ENCODE assay signal across 16 cellular contexts in the genomic region with DNA sequence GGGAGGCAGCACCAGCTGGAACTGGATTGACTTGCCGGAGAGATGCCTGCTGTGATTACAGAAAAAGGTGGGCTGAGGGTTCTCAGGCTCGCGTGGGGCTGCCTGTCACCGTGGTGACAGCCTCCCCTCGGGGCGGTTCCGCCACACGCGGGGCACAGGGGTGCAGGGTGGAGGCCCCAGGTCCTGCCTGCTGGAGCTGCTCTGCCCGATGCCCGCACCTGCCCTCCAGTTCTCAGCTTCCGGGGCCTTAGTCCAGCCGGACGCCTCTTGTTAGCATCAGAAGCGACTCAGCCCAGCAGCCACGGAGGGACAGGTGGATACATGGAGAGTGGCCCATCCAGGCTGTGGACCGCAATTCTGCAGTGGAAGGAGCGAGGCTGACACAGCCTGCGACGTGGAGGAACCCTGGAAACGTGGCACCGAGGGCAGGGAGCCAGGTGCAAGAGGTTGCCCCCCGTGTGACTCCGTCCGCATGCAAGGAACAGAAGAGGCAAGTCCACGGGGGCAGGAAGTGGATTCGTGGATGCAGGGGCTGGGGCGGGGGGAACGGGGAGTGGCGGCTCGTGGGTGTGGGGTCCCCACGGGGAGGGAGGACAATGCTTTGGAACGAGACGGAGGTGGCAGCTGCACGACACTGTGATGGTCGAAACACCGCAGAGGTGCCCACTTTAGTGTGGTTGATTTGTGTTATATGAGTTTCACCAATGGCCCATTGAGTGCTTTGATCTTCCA.
"Had no signal": no experiment of that assay in that cellular context is flagged by ENCODE, and none has a peak within 500 bp of the region (broad histone marks: within the 10 kb centered on the region; RNA-seq: fewer than 3 reads in every experiment).

No MANE protein-coding gene starts in this region.

- H3K4me3 Mint-ChIP-seq: immature natural killer cell, neural crest cell had no signal

- H3K9me3 ChIP-seq: colonic mucosa, esophagus squamous epithelium, gastroesophageal sphincter, ovary, right atrium auricular region had no signal

- H3K36me3 ChIP-seq: colonic mucosa, esophagus squamous epithelium, gastroesophageal sphincter, ovary, right atrium auricular region had no signal

- H3K4me1 ChIP-seq: colonic mucosa, esophagus squamous epithelium, gastroesophageal sphincter, right atrium auricular region had no signal

- H3K27me3 ChIP-seq: colonic mucosa, ovary, right atrium auricular region had no signal

- H3K27ac Mint-ChIP-seq: immature natural killer cell, naive B cell had no signal

- H3K9me3 Mint-ChIP-seq: immature natural killer cell, naive B cell, neural crest cell had no signal

- H3K27ac ChIP-seq: colonic mucosa, esophagus squamous epithelium, gastroesophageal sphincter, ovary, right atrium auricular region had no signal

- DNase-seq: colonic mucosa; dermis blood vessel endothelial cell; esophagus squamous epithelium; immature natural killer cell; left colon; mesendoderm; naive B cell; nucleus accumbens; ovary; small intestine; stimulated activated CD4-positive, alpha-beta T cell treated with anti-CD3 and anti-CD28 coated beads, Interleukin-2, amount 100 ng/mL, for 48 hours; stimulated activated naive CD4-positive, alpha-beta T cell treated with Interleukin-2 at 50 U/mL for 16 hours; trophoblast cell had no signal

- H3K4me1 Mint-ChIP-seq: immature natural killer cell, neural crest cell had no signal

- H3K4me3 ChIP-seq: colonic mucosa, esophagus squamous epithelium, gastroesophageal sphincter, ovary, right atrium auricular region had no signal

- H3K36me3 Mint-ChIP-seq: immature natural killer cell, naive B cell had no signal
